In the genomic region with DNA sequence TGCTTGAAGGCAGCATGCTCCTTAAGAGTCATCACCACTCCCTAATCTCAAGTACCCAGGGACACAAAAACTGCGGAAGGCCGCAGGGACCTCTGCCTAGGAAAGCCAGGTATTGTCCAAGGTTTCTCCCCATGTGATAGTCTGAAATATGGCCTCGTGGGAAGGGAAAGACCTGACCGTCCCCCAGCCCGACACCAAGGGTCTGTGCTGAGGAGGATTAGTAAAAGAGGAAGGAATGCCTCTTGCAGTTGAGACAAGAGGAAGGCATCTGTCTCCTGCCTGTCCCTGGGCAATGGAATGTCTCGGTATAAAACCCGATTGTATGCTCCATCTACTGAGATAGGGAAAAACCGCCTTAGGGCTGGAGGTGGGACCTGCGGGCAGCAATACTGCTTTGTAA, we compare ENCODE assay signal across 3 cellular contexts. TPM values are rescaled to one million over a fixed set of nuclear protein-coding genes. Genes with fewer than 3 reads are reported as not detected.
"Had no signal": no experiment of that assay in that cellular context is flagged by ENCODE, and none has a peak within 500 bp of the region (broad histone marks: within the 10 kb centered on the region; RNA-seq: fewer than 3 reads in every experiment).

No MANE protein-coding gene starts in this region.

RNA-seq across cellular contexts. Expression of a gene that starts 11.0 kb away (rescaled TPM):
- total RNA-seq: IMR-90, M059J had no signal

RNA-seq across cellular contexts. Expression of a gene that starts 41.0 kb away (rescaled TPM):
- polyA plus RNA-seq: HepG2 had no signal
